ENCODE assay signal across 13 cellular contexts in the genomic region with DNA sequence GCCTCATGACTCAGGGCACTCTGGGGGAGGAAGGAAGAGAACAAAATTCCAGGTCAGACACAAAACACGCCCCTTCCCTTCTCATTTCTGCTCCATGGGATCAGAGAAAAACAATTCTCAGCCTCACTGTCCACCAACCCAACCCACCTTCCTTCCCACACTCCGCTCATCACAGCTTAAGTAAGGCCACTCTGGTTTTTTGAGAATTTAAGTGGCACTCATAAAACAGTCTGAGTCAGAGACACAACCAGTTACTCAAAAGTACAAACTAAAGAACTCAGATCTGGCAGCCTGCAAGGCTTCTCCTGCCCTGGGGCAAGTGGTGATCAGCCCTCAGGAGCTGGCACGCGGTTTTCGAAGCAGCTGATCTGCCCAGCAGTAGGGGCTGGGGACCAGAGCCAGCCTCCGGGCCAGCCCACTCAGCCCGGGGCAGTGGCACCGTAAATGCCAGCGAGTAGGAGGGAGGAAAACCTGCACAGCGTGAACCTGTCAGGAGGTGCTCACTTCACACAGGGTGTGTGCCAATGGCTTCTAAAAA. TPM values are rescaled to one million over a fixed set of nuclear protein-coding genes. Genes with fewer than 3 reads are reported as not detected.
DNase-seq lines count a peak whose midpoint lies in the region; ATAC-seq, FAIRE-seq and TF ChIP-seq lines count a peak whose summit lies in the region.
"Had no signal": no experiment of that assay in that cellular context is flagged by ENCODE, and none has a peak within 500 bp of the region (broad histone marks: within the 10 kb centered on the region; RNA-seq: fewer than 3 reads in every experiment).

No MANE protein-coding gene starts in this region.

- no peak for TF ChIP-seq CTCF in keratinocyte (optimal IDR thresholded peaks at IDR 0.05 in 1 of 3, IDR thresholded peaks at IDR 0.05 in 1 of 3, conservative IDR thresholded peaks at IDR 0.05 in 1 of 3; ENCODE audit: extremely low read depth in 1 of 3, insufficient read depth in 2 of 3, low read length in 3 of 3)
- TF ChIP-seq CTCF in thyroid gland (IDR thresholded peaks at IDR 0.05) = peak in 1 of 6 experiments; percentile 9

- dilution Hi-C loops in keratinocyte (cut with MboI; ENCODE audit: extremely low pct_ligation_motif_present, low sequenced_read_pairs) = loop anchor here (10.0 kb wide), 1 partner anchor 142 kb away; no protein-coding TSS in a partner anchor

- H3K9me1 ChIP-seq in keratinocyte (ENCODE audit: control insufficient read depth, extremely low read depth, insufficient read depth, low read length) = no peaks in the 10 kb centered on the region

- peak; percentile 76 for DNase-seq in LoVo (ENCODE audit: low spot score)
- peak; percentile 53 for DNase-seq in keratinocyte (ENCODE audit: low read depth, low spot score)
- DNase-seq in thyroid gland = peak; percentile 98
- no peak for DNase-seq in NK-92 treated with Interleukin-12 subunit alpha and Interleukin-12 subunit beta, amount 100 ng/mL, for 24 hours (lab: John Stamatoyannopoulos, UW)
- no peak for DNase-seq in activated T-cell treated with anti-CD3 and anti-CD28 coated beads, Interleukin-2, amount 50 U/mL, for 48 hours
- DNase-seq: activated CD8-positive, alpha-beta memory T cell treated with anti-CD3 and anti-CD28 coated beads, Interleukin-2, amount 10 ng/mL, durations not matched to agents 7 days and 5 days; amniotic stem cell; NCI-H524; spleen; stimulated activated CD8-positive, alpha-beta memory T cell treated with anti-CD3 and anti-CD28 coated beads, Interleukin-4, amount 100 ng/mL, for 48 hours had no signal

- WGBS in thyroid gland, 2 donors = 31 to 47% methylated on average over 10 of the region's 10 CpGs

- H3K4me1 ChIP-seq in keratinocyte (ENCODE audit: control insufficient read depth, extremely low read depth, insufficient read depth, low read length) (peaks cover 8% of the 10 kb centered on the region), thyroid gland (peaks cover 11 to 32% of the 10 kb centered on the region in 2 donors)

- intact Hi-C loops in thyroid gland (cut with DNase I) = loop anchor here (10.0 kb wide), 1 partner anchor 62 kb away; no protein-coding TSS in a partner anchor

- H3K9ac ChIP-seq in keratinocyte (ENCODE audit: control insufficient read depth, extremely low read depth, insufficient read depth, low read length) = no peak overlapping the region

- H3K4me2 ChIP-seq in keratinocyte (ENCODE audit: control insufficient read depth, extremely low read depth, insufficient read depth, low read depth, low read length) = peak overlapping the region; percentile 49

- no peaks in the 10 kb centered on the region for H4K20me1 ChIP-seq in keratinocyte (ENCODE audit: control insufficient read depth, extremely low read depth, insufficient read depth, low read length)

- H3K27ac ChIP-seq in cingulate gyrus (ENCODE audit: low read depth, low read length) (peak overlapping the region; percentile 10), keratinocyte (ENCODE audit: control insufficient read depth, insufficient read depth, low read length) (no peak overlapping the region), thyroid gland (peak overlapping the region; percentile 81 to 89 (median 83))
- H3K27ac ChIP-seq: spleen had no signal

- no peaks in the 10 kb centered on the region for H3K27me3 ChIP-seq in keratinocyte (ENCODE audit: control insufficient read depth, extremely low read depth, insufficient read depth, low read length)
- H3K27me3 ChIP-seq in thyroid gland = no peaks in the 10 kb centered on the region

- peak in 1 of 2 donors; percentile 61 for TF ChIP-seq POLR2A in thyroid gland (IDR thresholded peaks at IDR 0.05)

- ATAC-seq in GM19023 (IDR thresholded peaks at IDR 0.05; ENCODE audit: unreplicated experiment) (no peak), GM21526 (IDR thresholded peaks at IDR 0.05; ENCODE audit: low FRiP score, unreplicated experiment) (no peak)
- ATAC-seq: activated CD8-positive, alpha-beta memory T cell treated with anti-CD3 and anti-CD28 coated beads, Interleukin-2, amount 10 ng/mL, durations not matched to agents 7 days and 5 days had no signal

- H3K4me3 ChIP-seq in keratinocyte (ENCODE audit: control insufficient read depth in 2 of 3, extremely low read depth in 1 of 3, insufficient read depth in 2 of 3, low read depth in 1 of 3, low read length in 3 of 3) (no peak overlapping the region), thyroid gland (replicated peaks in 1 of 3) (no peak overlapping the region)
- H3K4me3 ChIP-seq: spleen had no signal

- no peaks in the 10 kb centered on the region for H3K9me3 ChIP-seq in keratinocyte (ENCODE audit: control insufficient read depth, low read depth, low read length)
- H3K9me3 ChIP-seq in thyroid gland = no peaks in the 10 kb centered on the region
- H3K9me3 ChIP-seq: spleen had no signal

- H3K36me3 ChIP-seq in keratinocyte (ENCODE audit: control insufficient read depth in 2 of 2, extremely low read depth in 1 of 2, insufficient read depth in 2 of 2, low read length in 2 of 2) (no peaks in the 10 kb centered on the region), thyroid gland (no peaks in the 10 kb centered on the region)
- H3K36me3 ChIP-seq: spleen had no signal

- H3K79me2 ChIP-seq in keratinocyte (ENCODE audit: control insufficient read depth, insufficient read depth, low read length) = no peaks in the 10 kb centered on the region

- no peak overlapping the region for H2AFZ ChIP-seq in keratinocyte (ENCODE audit: control insufficient read depth, low read length)

- FAIRE-seq in keratinocyte (lab: Jason Lieb, UNC) = peak; percentile 55

RNA-seq across cellular contexts. Expression of a gene that starts 39.1 kb away (rescaled TPM):
- 47.6 to 91.7 TPM (median 55.2 TPM) in 3 replicates for polyA plus RNA-seq in keratinocyte
- polyA plus RNA-seq in keratinocyte (2011; ENCODE audit: low read depth) = 51.1 TPM
- polyA plus RNA-seq in keratinocyte (2011; cell fraction: cytosol; rRNA removed) = 61.3 and 74.1 TPM in 2 replicates
- polyA plus RNA-seq in keratinocyte (2011; cell fraction: nucleus; rRNA removed) = 69.3 and 88.6 TPM in 2 replicates
- polyA plus RNA-seq in keratinocyte (2012; ENCODE audit: low replicate concordance) = 25.7 and 67.7 TPM in 2 replicates
- polyA minus RNA-seq in keratinocyte = 76.9 to 204 TPM (median 159 TPM) in 3 replicates
- polyA minus RNA-seq in keratinocyte (2011; cell fraction: cytosol; rRNA and poly(A)+ RNA removed) = 61.8 TPM
- polyA minus RNA-seq in keratinocyte (2011; cell fraction: nucleus; rRNA and poly(A)+ RNA removed) = 73.0 and 119 TPM in 2 replicates
- 100 to 1,000 TPM; 225 to 404 (median 382) TPM for total RNA-seq in thyroid gland

Comparison
In these comparisons a context has a peak if more than half of its experiments do, and no peak if none do; other contexts are left out.
1. DNase-seq: peak in LoVo (single experiment), keratinocyte (single experiment) and thyroid gland (2 of 2); none in NK-92 treated with Interleukin-12 subunit alpha and Interleukin-12 subunit beta, amount 100 ng/mL, for 24 hours (single experiment) and activated T-cell treated with anti-CD3 and anti-CD28 coated beads, Interleukin-2, amount 50 U/mL, for 48 hours (0 of 2).